Comparison of ENCODE assay signal across 8 cellular contexts in the genomic region with DNA sequence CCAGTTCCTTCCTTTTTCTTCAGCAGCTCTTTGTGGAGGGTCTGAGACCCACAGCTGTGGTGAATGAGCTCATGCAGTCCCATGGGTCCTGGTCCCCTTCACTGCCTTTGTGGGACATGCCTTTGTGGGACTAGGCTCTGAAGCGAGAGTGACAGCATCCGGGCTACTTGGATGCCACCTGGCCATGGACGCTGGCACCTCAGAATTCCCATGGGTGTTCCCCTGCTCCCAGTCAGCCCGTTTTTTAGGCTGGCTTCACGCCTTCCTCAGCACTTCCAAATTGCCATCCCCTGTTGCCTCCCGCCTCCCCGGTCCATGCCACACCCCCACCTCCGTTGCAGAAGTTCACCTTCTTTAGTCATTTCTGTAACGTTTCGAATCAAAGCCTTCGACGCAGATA. TPM values are rescaled to one million over a fixed set of nuclear protein-coding genes. Genes with fewer than 3 reads are reported as not detected.
DNase-seq lines count a peak whose midpoint lies in the region; ATAC-seq lines count a peak whose summit lies in the region.

No MANE protein-coding gene starts in this region.

- intact Hi-C loops in activated naive CD4-positive, alpha-beta T cell treated with anti-CD3 and anti-CD28 coated beads for 36 hours (cut with micrococcal nuclease): loop anchor here (2.0 kb wide), 1 partner anchor 87 kb away; no protein-coding TSS in a partner anchor

- H3K9me3 Mint-ChIP-seq in activated naive CD4-positive, alpha-beta T cell treated with anti-CD3 and anti-CD28 coated beads for 36 hours: no peaks in the 10 kb centered on the region

- ATAC-seq in HG03139 (IDR thresholded peaks at IDR 0.05; ENCODE audit: unreplicated experiment) (peak; percentile 36), GM19351 (IDR thresholded peaks at IDR 0.05; ENCODE audit: unreplicated experiment) (no peak)

- H3K4me3 ChIP-seq in duodenal mucosa (ENCODE audit: low read depth in 1 of 2, low read length in 2 of 2) (peak overlapping the region; percentile 32 to 68), subcutaneous abdominal adipose tissue (ENCODE audit: low read depth in 1 of 5, low read length in 5 of 5) (peak overlapping the region in 4 of 5 donors; percentile 17 to 44 (median 42))

- no peaks in the 10 kb centered on the region for H3K36me3 Mint-ChIP-seq in activated naive CD4-positive, alpha-beta T cell treated with anti-CD3 and anti-CD28 coated beads for 36 hours (ENCODE audit: low read depth)

- peaks cover 32% of the 10 kb centered on the region for H3K4me1 Mint-ChIP-seq in activated naive CD4-positive, alpha-beta T cell treated with anti-CD3 and anti-CD28 coated beads for 36 hours (ENCODE audit: low read depth)

- H3K4me1 ChIP-seq in duodenal mucosa (ENCODE audit: control insufficient read depth in 1 of 2, insufficient read depth in 2 of 2, low read length in 2 of 2): peaks cover 7 to 15% of the 10 kb centered on the region in 2 donors
- peaks cover 0 to 41% (median 1%) of the 10 kb centered on the region in 5 donors for H3K4me1 ChIP-seq in subcutaneous abdominal adipose tissue (ENCODE audit: control insufficient read depth in 5 of 5, insufficient read depth in 5 of 5, low read length in 5 of 5)

- H3K4me3 Mint-ChIP-seq in activated naive CD4-positive, alpha-beta T cell treated with anti-CD3 and anti-CD28 coated beads for 36 hours: peak overlapping the region; percentile 40

- H3K27me3 ChIP-seq in duodenal mucosa (ENCODE audit: control insufficient read depth in 1 of 2, insufficient read depth in 2 of 2, low read length in 2 of 2): no peaks in the 10 kb centered on the region
- H3K27me3 ChIP-seq in subcutaneous abdominal adipose tissue (ENCODE audit: control insufficient read depth in 5 of 5, insufficient read depth in 4 of 5, low read length in 5 of 5): no peaks in the 10 kb centered on the region

- no peaks in the 10 kb centered on the region for H3K27me3 Mint-ChIP-seq in activated naive CD4-positive, alpha-beta T cell treated with anti-CD3 and anti-CD28 coated beads for 36 hours (ENCODE audit: low read depth)

- CTCF ChIA-PET in activated naive CD4-positive, alpha-beta T cell treated with anti-CD3 and anti-CD28 coated beads for 36 hours (lab: Charles Lee): interaction anchor here (1.0 kb wide), 1 partner anchor 15 kb away, joined by 3 read pairs; no protein-coding TSS in a partner anchor

- H3K9ac ChIP-seq in duodenal mucosa (ENCODE audit: low read depth in 1 of 2, low read length in 2 of 2) (peak overlapping the region in 1 of 2 donors; percentile 15), subcutaneous abdominal adipose tissue (ENCODE audit: low read length in 5 of 5) (peak overlapping the region in 1 of 5 donors; percentile 59)

- peak; percentile 10 for DNase-seq in activated naive CD4-positive, alpha-beta T cell treated with anti-CD3 and anti-CD28 coated beads for 36 hours
- DNase-seq in activated naive CD4-positive, alpha-beta T cell treated with anti-CD3 and anti-CD28 coated beads, Interleukin-2, amount 50 U/mL, for 16 hours: no peak
- no peak for DNase-seq in RKO (ENCODE audit: low spot score)
- DNase-seq in NCI-H446 (lab: John Stamatoyannopoulos, UW): no peak

- no peaks in the 10 kb centered on the region for H3K36me3 ChIP-seq in duodenal mucosa (ENCODE audit: control insufficient read depth in 1 of 2, insufficient read depth in 2 of 2, low read length in 2 of 2)
- peaks cover 0 to 13% (median 10%) of the 10 kb centered on the region in 5 donors for H3K36me3 ChIP-seq in subcutaneous abdominal adipose tissue (ENCODE audit: control insufficient read depth in 5 of 5, insufficient read depth in 5 of 5, low read length in 5 of 5)

- no peaks in the 10 kb centered on the region for H3K9me3 ChIP-seq in duodenal mucosa (ENCODE audit: control insufficient read depth in 1 of 2, low read length in 2 of 2)
- H3K9me3 ChIP-seq in subcutaneous abdominal adipose tissue (ENCODE audit: control insufficient read depth in 5 of 5, low read length in 5 of 5): no peaks in the 10 kb centered on the region

- H3K27ac ChIP-seq in duodenal mucosa (ENCODE audit: low read depth, low read length) (no peak overlapping the region), subcutaneous abdominal adipose tissue (ENCODE audit: low read depth, low read length) (no peak overlapping the region)

- H3K27ac Mint-ChIP-seq in activated naive CD4-positive, alpha-beta T cell treated with anti-CD3 and anti-CD28 coated beads for 36 hours: peak overlapping the region; percentile 6

RNA-seq across cellular contexts. Expression of gene RAMACL, which starts 45.1 kb away (rescaled TPM):
- total RNA-seq in activated naive CD4-positive, alpha-beta T cell treated with anti-CD3 and anti-CD28 coated beads for 36 hours: under 1 TPM; 0.52 to 0.89 TPM
